Comparison of ENCODE assay signal across 14 cellular contexts in the genomic region with DNA sequence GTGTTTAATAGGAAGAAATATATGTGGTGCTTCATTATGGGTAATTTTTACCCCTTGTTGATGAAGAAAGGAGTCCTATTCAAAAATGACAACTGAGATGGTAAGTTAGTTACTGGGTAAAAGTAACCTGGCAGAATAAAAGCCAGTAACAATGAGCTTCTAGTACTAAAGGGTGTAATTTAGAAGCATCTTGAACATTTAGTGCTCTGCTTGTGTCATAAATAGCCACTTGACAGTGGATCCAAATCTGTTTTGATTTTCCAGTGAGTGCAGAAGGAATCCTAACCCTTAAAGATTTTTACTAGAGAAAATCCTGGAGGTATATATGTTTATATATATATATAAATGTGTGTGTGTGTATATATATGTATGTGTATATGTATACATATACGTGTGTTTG. TPM values are rescaled to one million over a fixed set of nuclear protein-coding genes. Genes with fewer than 3 reads are reported as not detected.
A peak's percentile ranks its signal among the peaks of the same experiment; 100 is the strongest.
DNase-seq lines count a peak whose midpoint lies in the region; ATAC-seq and TF ChIP-seq lines count a peak whose summit lies in the region.
"Had no signal": no experiment of that assay in that cellular context is flagged by ENCODE, and none has a peak within 500 bp of the region (broad histone marks: within the 10 kb centered on the region; RNA-seq: fewer than 3 reads in every experiment).

No MANE protein-coding gene starts in this region.

- H3K4me3 ChIP-seq in left ventricle myocardium inferior (no peak overlapping the region), uterus (no peak overlapping the region)
- H3K4me3 ChIP-seq: GM23248 had no signal

- peaks cover 2% of the 10 kb centered on the region for H3K36me3 Mint-ChIP-seq in chondrocyte (ENCODE audit: low read depth)

- peak overlapping the region; percentile 67 for H3K27ac ChIP-seq in left ventricle myocardium inferior (replicated peaks)
- peak overlapping the region; percentile 39 to 55 for H3K27ac ChIP-seq in uterus
- H3K27ac ChIP-seq: GM23248 had no signal

- no peaks in the 10 kb centered on the region for H3K27me3 Mint-ChIP-seq in chondrocyte (ENCODE audit: low read depth)

- peaks cover 47% of the 10 kb centered on the region for H3K4me1 ChIP-seq in left ventricle myocardium inferior
- H3K4me1 ChIP-seq in uterus, result no peaks in the 10 kb centered on the region
- H3K4me1 ChIP-seq: BE2C had no signal

- H3K27me3 ChIP-seq in left ventricle myocardium inferior (ENCODE audit: low read depth), result no peaks in the 10 kb centered on the region
- H3K27me3 ChIP-seq in uterus, result no peaks in the 10 kb centered on the region
- H3K27me3 ChIP-seq: BE2C had no signal

- peak overlapping the region; percentile 46 for H3K27ac Mint-ChIP-seq in chondrocyte (ENCODE audit: unreplicated experiment)
- H3K27ac Mint-ChIP-seq: CD8-positive, alpha-beta T cell had no signal

- no peaks in the 10 kb centered on the region for H3K9me3 Mint-ChIP-seq in chondrocyte (ENCODE audit: low read depth)
- H3K9me3 Mint-ChIP-seq: CD14-positive monocyte; CD8-positive, alpha-beta T cell had no signal

- TF ChIP-seq CTCF in left ventricle myocardium inferior (IDR thresholded peaks at IDR 0.05; ENCODE audit: borderline replicate concordance) (no peak), chondrocyte (IDR thresholded peaks at IDR 0.05) (no peak), uterus (IDR thresholded peaks at IDR 0.05) (no peak)

- H3K4me1 Mint-ChIP-seq in chondrocyte (ENCODE audit: low read depth), result peaks cover 31% of the 10 kb centered on the region
- H3K4me1 Mint-ChIP-seq: CD14-positive monocyte had no signal

- peaks cover 5% of the 10 kb centered on the region for H3K36me3 ChIP-seq in left ventricle myocardium inferior
- no peaks in the 10 kb centered on the region for H3K36me3 ChIP-seq in uterus
- H3K36me3 ChIP-seq: BE2C had no signal

- no peaks in the 10 kb centered on the region for H3K9me3 ChIP-seq in left ventricle myocardium inferior (replicated peaks)
- H3K9me3 ChIP-seq in uterus, result no peaks in the 10 kb centered on the region
- H3K9me3 ChIP-seq: BE2C had no signal

- no peak for ATAC-seq in Right ventricle myocardium inferior
- ATAC-seq in GM19395 (IDR thresholded peaks at IDR 0.05; ENCODE audit: unreplicated experiment), result no peak
- ATAC-seq: CD8-positive, alpha-beta T cell had no signal

- DNase-seq in left ventricle myocardium inferior (no peak), Right ventricle myocardium inferior (ENCODE audit: missing footprints) (no peak), NCI-H2227 (lab: John Stamatoyannopoulos, UW; ENCODE audit: unreplicated experiment) (peak; percentile 49), chondrocyte (ENCODE audit: low spot score) (no peak), uterus (no peak), AG20443 (ENCODE audit: low spot score) (no peak)
- DNase-seq: BE2C; CD8-positive, alpha-beta T cell; COR-L47; GF-D8; GM23248; H7 had no signal

- intact Hi-C loops in left ventricle myocardium inferior (cut with micrococcal nuclease), result loop anchor here (5.0 kb wide), 1 partner anchor 72 kb away; no protein-coding TSS in a partner anchor
- intact Hi-C loops in Right ventricle myocardium inferior (cut with DNase I), result loop anchor here (10.0 kb wide), 1 partner anchor 54 kb away; no protein-coding TSS in a partner anchor
- intact Hi-C loops in uterus (cut with DNase I; ENCODE audit: low total_unique reads), result no loop called here

- no peak for TF ChIP-seq POLR2A in uterus (IDR thresholded peaks at IDR 0.05)

- no peak overlapping the region for H3K4me3 Mint-ChIP-seq in chondrocyte (ENCODE audit: unreplicated experiment)
- H3K4me3 Mint-ChIP-seq: CD14-positive monocyte; CD8-positive, alpha-beta T cell had no signal

RNA-seq across cellular contexts. Expression of a gene that starts 15.1 kb away (rescaled TPM):
- total RNA-seq in left ventricle myocardium inferior (63.7 TPM), Right ventricle myocardium inferior (59.5 TPM), chondrocyte (36.7 to 43.1 TPM (median 37.0 TPM) in 3 replicates), uterus (10 to 100 TPM in 3 of 4 donors, 1 to 10 TPM in 1; 8.5 to 80.7 (median 48.2) TPM)

RNA-seq across cellular contexts. Expression of a gene that starts 32.1 kb away (rescaled TPM):
- 92.7 TPM for total RNA-seq in left ventricle myocardium inferior
- 105 TPM for total RNA-seq in Right ventricle myocardium inferior
- total RNA-seq in chondrocyte, result 109 to 121 TPM (median 118 TPM) in 3 replicates
- 100 to 1,000 TPM in 2 of 4 donors, 10 to 100 TPM in 2; 88.4 to 151 (median 120) TPM for total RNA-seq in uterus
